Comparison of ENCODE assay signal across 17 cellular contexts in genomic region chr10:21721000-21721670, GRCh38.
"Had no signal": no experiment of that assay in that cellular context is flagged by ENCODE, and none has a peak within 500 bp of the region (broad histone marks: within the 10 kb centered on the region; RNA-seq: fewer than 3 reads in every experiment).

No MANE protein-coding gene starts in this region.

- H3K9me3 ChIP-seq: esophagus squamous epithelium, neutrophil had no signal

- ATAC-seq: right cardiac atrium; stimulated activated effector memory CD8-positive, alpha-beta T cell treated with anti-CD3 and anti-CD28 coated beads, Interleukin-12 subunit alpha, Interleukin-12 subunit beta, amount 100 ng/mL, for 72 hours had no signal

- H3K4me2 ChIP-seq: hepatocyte had no signal

- DNase-seq: activated CD4-positive, alpha-beta memory T cell treated with anti-CD3 and anti-CD28 coated beads, Interleukin-2, amount 10 ng/mL, durations not matched to agents 7 days and 5 days; activated gamma-delta T cell; activated T-cell treated with anti-CD3 and anti-CD28 coated beads, Interleukin-2, amount 50 U/mL, for 48 hours; anterior cingulate cortex; esophagus squamous epithelium; naive B cell; posterior cingulate gyrus; right cardiac atrium; small intestine; T-helper 9 cell; trophoblast cell had no signal

- H3K4me3 Mint-ChIP-seq: activated CD4-positive, alpha-beta memory T cell treated with anti-CD3 and anti-CD28 coated beads, Interleukin-2, amount 10 ng/mL, durations not matched to agents 7 days and 5 days; activated naive CD8-positive, alpha-beta T cell; naive B cell; stimulated activated effector memory CD8-positive, alpha-beta T cell treated with anti-CD3 and anti-CD28 coated beads, Interleukin-12 subunit alpha, Interleukin-12 subunit beta, amount 100 ng/mL, for 72 hours had no signal

- H3K4me3 ChIP-seq: esophagus squamous epithelium, hepatocyte had no signal

- H3K27ac Mint-ChIP-seq: activated CD4-positive, alpha-beta memory T cell treated with anti-CD3 and anti-CD28 coated beads, Interleukin-2, amount 10 ng/mL, durations not matched to agents 7 days and 5 days; activated naive CD8-positive, alpha-beta T cell; stimulated activated effector memory CD8-positive, alpha-beta T cell treated with anti-CD3 and anti-CD28 coated beads, Interleukin-12 subunit alpha, Interleukin-12 subunit beta, amount 100 ng/mL, for 72 hours had no signal

- H3K27me3 Mint-ChIP-seq: activated CD4-positive, alpha-beta memory T cell treated with anti-CD3 and anti-CD28 coated beads, Interleukin-2, amount 10 ng/mL, durations not matched to agents 7 days and 5 days; activated naive CD8-positive, alpha-beta T cell; naive B cell had no signal

- H3K27ac ChIP-seq: esophagus squamous epithelium, hepatocyte, neutrophil, VCaP had no signal

- H3K27me3 ChIP-seq: esophagus squamous epithelium, hepatocyte, neutrophil had no signal

- H3K9me3 Mint-ChIP-seq: activated CD4-positive, alpha-beta memory T cell treated with anti-CD3 and anti-CD28 coated beads, Interleukin-2, amount 10 ng/mL, durations not matched to agents 7 days and 5 days; stimulated activated effector memory CD8-positive, alpha-beta T cell treated with anti-CD3 and anti-CD28 coated beads, Interleukin-12 subunit alpha, Interleukin-12 subunit beta, amount 100 ng/mL, for 72 hours had no signal

- H2AFZ ChIP-seq: hepatocyte had no signal

- FAIRE-seq: bronchial epithelial cell had no signal
